15 cellular contexts compared by ENCODE assay signal in the genomic region with DNA sequence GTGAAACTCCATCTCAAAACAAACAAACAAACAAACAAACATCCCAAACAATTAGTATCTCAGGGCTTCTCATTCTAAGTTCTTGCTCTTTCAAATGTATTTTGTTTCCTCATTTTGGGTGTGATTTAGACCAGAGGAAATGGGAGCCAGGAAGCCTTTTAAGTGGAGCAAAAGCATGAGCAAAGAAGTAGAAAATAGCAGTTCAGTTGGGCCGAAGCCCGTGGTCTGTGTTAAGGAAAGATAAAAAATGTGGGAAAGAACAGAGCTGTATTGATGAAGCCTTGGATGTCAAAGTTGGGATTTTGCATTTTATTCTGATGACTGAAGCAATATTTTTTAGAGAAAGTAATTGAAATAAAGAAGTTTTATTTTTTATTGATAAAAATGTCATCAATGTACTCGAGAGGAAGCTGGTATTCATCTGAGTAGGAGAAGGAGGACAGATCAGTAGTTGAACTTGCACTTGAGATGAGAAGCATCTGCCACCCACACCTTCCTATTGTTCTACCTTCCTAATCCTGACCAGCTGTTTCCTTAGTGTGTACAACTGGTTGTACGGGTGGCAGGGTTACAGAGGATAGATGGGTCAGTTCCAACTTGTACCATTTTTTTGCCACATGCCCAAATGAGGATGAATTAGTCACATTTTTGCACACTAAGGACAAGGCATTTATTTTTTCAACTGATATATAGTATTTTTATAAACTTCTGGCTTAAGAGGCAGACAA. TPM values are rescaled to one million over a fixed set of nuclear protein-coding genes. Genes with fewer than 3 reads are reported as not detected.
DNase-seq lines count a peak whose midpoint lies in the region; ATAC-seq and TF ChIP-seq lines count a peak whose summit lies in the region.
"Had no signal": no experiment of that assay in that cellular context is flagged by ENCODE, and none has a peak within 500 bp of the region (broad histone marks: within the 10 kb centered on the region; RNA-seq: fewer than 3 reads in every experiment).

No MANE protein-coding gene starts in this region.

- 33% methylated on average over 4 of the region's 4 CpGs for WGBS in right cardiac atrium
- 32 to 38% methylated on average over 4 of the region's 4 CpGs for WGBS in aorta, 2 donors

- H3K27me3 ChIP-seq in right cardiac atrium (ENCODE audit: control insufficient read depth, insufficient read depth) (no peaks in the 10 kb centered on the region), aorta (ENCODE audit: control insufficient read depth in 1 of 2, insufficient read depth in 2 of 2, low read length in 1 of 2) (no peaks in the 10 kb centered on the region), gastrocnemius medialis (no peaks in the 10 kb centered on the region)
- H3K27me3 ChIP-seq: ovary had no signal

- TF ChIP-seq CTCF in gastrocnemius medialis (IDR thresholded peaks at IDR 0.05 in 4 of 5, conservative IDR thresholded peaks at IDR 0.05 in 1 of 5) = no peak

- intact Hi-C loops in right cardiac atrium (cut with DNase I) = no loop called here
- intact Hi-C loops in Right ventricle myocardium superior (cut with DNase I) = no loop called here
- intact Hi-C loops in aorta (cut with DNase I) = no loop called here
- intact Hi-C loops in gastrocnemius medialis (cut with DNase I; ENCODE audit: low total_unique reads) = no loop called here

- H3K36me3 ChIP-seq in aorta (ENCODE audit: control insufficient read depth in 1 of 2, insufficient read depth in 2 of 2, low read length in 1 of 2) = no peaks in the 10 kb centered on the region
- no peaks in the 10 kb centered on the region for H3K36me3 ChIP-seq in gastrocnemius medialis
- H3K36me3 ChIP-seq: ovary had no signal

- no peak overlapping the region for H3K4me3 ChIP-seq in right cardiac atrium (ENCODE audit: low read length)
- no peak overlapping the region for H3K4me3 ChIP-seq in aorta (ENCODE audit: low read length in 2 of 2)
- no peak overlapping the region for H3K4me3 ChIP-seq in gastrocnemius medialis
- H3K4me3 ChIP-seq: coronary artery, ovary had no signal

- TF ChIP-seq POLR2A in gastrocnemius medialis (IDR thresholded peaks at IDR 0.05) = no peak

- in situ Hi-C loops in gastrocnemius medialis (cut with MboI; ENCODE audit: low sequenced_read_pairs in 4 of 4) = no loop called here

- H3K9me3 ChIP-seq in right cardiac atrium (ENCODE audit: control insufficient read depth, low read length) (no peaks in the 10 kb centered on the region), aorta (ENCODE audit: control insufficient read depth, low read length) (no peaks in the 10 kb centered on the region), gastrocnemius medialis (no peaks in the 10 kb centered on the region)
- H3K9me3 ChIP-seq: ovary had no signal

- H3K4me1 ChIP-seq in right cardiac atrium (ENCODE audit: control insufficient read depth, insufficient read depth, low read length) (no peaks in the 10 kb centered on the region), aorta (ENCODE audit: control insufficient read depth in 1 of 2, insufficient read depth in 2 of 2, low read length in 2 of 2) (peaks cover 0 to 2% of the 10 kb centered on the region in 2 donors), gastrocnemius medialis (peaks cover 3 to 6% of the 10 kb centered on the region in 2 donors)

- ATAC-seq in right cardiac atrium (peak in 1 of 2 donors; percentile 72), Right ventricle myocardium superior (ENCODE audit: poor library complexity) (no peak), HG02763 (IDR thresholded peaks at IDR 0.05; ENCODE audit: unreplicated experiment) (peak; percentile 27), aorta (ENCODE audit: low FRiP score) (peak; percentile 44), GM21447 (IDR thresholded peaks at IDR 0.05; ENCODE audit: unreplicated experiment) (no peak), gastrocnemius medialis (no peak)

- H3K27ac ChIP-seq in right cardiac atrium (ENCODE audit: low read length) (peak overlapping the region; percentile 37), aorta (ENCODE audit: low read depth in 1 of 2, low read length in 2 of 2) (no peak overlapping the region), gastrocnemius medialis (no peak overlapping the region)
- H3K27ac ChIP-seq: coronary artery, ovary had no signal

- DNase-seq in right cardiac atrium = peak in 1 of 3 donors; percentile 75
- no peak for DNase-seq in Right ventricle myocardium superior
- DNase-seq in NCI-H510A treated with DMSO at 0.1 percent for 48 hours (lab: John Stamatoyannopoulos, UW) = peak; percentile 8
- DNase-seq in aorta = no peak
- DNase-seq in NCI-H1417 (lab: John Stamatoyannopoulos, UW) = no peak
- DNase-seq in gastrocnemius medialis = no peak
- DNase-seq: activated effector memory CD4-positive, alpha-beta T cell treated with anti-CD3 and anti-CD28 coated beads, Interleukin-2, amount 50 U/mL, for 16 hours; COR-L47; hippocampal formation; ovary; small intestine had no signal

RNA-seq across cellular contexts. Expression of a gene that starts 56.1 kb away (rescaled TPM):
- total RNA-seq in right cardiac atrium (1 to 10 TPM; 1.3 to 8.2 (median 3.8) TPM), Right ventricle myocardium superior (3.1 TPM), aorta (1 to 10 TPM; 1.9 to 6.2 TPM), gastrocnemius medialis (10 to 100 TPM; 34.0 to 57.4 (median 44.8) TPM)
- polyA plus RNA-seq in right cardiac atrium (2.3 TPM), aorta (1 to 10 TPM in 1 of 2 donors, under 1 TPM in 1; 0.63 to 4.2 TPM)
- total RNA-seq: MCF 10A had no signal

RNA-seq across cellular contexts. Expression of a gene that starts 59.6 kb away (rescaled TPM):
- total RNA-seq in right cardiac atrium = 10 to 100 TPM; 32.9 to 40.5 (median 36.0) TPM
- polyA plus RNA-seq in right cardiac atrium = 31.9 TPM
- total RNA-seq in Right ventricle myocardium superior = 41.8 TPM
- total RNA-seq in aorta = 10 to 100 TPM; 28.2 to 44.0 TPM
- 10 to 100 TPM; 32.8 to 49.0 TPM for polyA plus RNA-seq in aorta
- 10 to 100 TPM; 31.4 to 45.3 (median 33.6) TPM for total RNA-seq in gastrocnemius medialis

Comparison
In these comparisons a context has a peak if more than half of its experiments do, and no peak if none do; other contexts are left out.
1. ATAC-seq: peak in HG02763 (single experiment) and aorta (single experiment); none in Right ventricle myocardium superior (single experiment), GM21447 (single experiment) and gastrocnemius medialis (0 of 2).